In genomic region chr20:47725248-47725973, GRCh38 we compare ENCODE assay signal across 8 cellular contexts. TPM values are rescaled to one million over a fixed set of nuclear protein-coding genes. Genes with fewer than 3 reads are reported as not detected.
DNase-seq lines count a peak whose midpoint lies in the region; ATAC-seq and TF ChIP-seq lines count a peak whose summit lies in the region.

No MANE protein-coding gene starts in this region.

- H3K36me3 ChIP-seq in BJ (ENCODE audit: control insufficient read depth, insufficient read depth, low read length) (no peaks in the 10 kb centered on the region), H7 (replicated peaks; ENCODE audit: control insufficient read depth, insufficient read depth, low read length) (no peaks in the 10 kb centered on the region)

- H3K4me3 ChIP-seq in BJ (ENCODE audit: low read depth, low read length) = no peak overlapping the region
- H3K4me3 ChIP-seq in H7 (ENCODE audit: insufficient read depth, low read depth, low read length) = no peak overlapping the region

- H3K27me3 ChIP-seq in BJ (ENCODE audit: control insufficient read depth, insufficient read depth, low read length) = no peaks in the 10 kb centered on the region
- H3K27me3 ChIP-seq in H7 (ENCODE audit: control insufficient read depth, insufficient read depth, low read length) = no peaks in the 10 kb centered on the region

- peak; percentile 90 for ATAC-seq in left colon
- no peak for ATAC-seq in GM18873 (IDR thresholded peaks at IDR 0.05; ENCODE audit: low FRiP score, unreplicated experiment)

- POLR2A ChIA-PET in BJ (lab: Charles Lee) = interaction anchor here (0.5 kb wide), 1 partner anchor 12 kb away, joined by 7 read pairs; no protein-coding TSS in a partner anchor

- CTCF ChIA-PET in BJ (lab: Yijun Ruan, JAX) = interaction anchor here (0.6 to 3.9 kb wide), 26 partner anchors 7 to 1171 kb away, joined by 3 to 58 read pairs (median 5); no protein-coding TSS in a partner anchor

- intact Hi-C loops in left colon (cut with DNase I, micrococcal nuclease) = no loop called here

- peak; percentile 41 for DNase-seq in BJ (ENCODE audit: low read depth)
- peak; percentile 91 for DNase-seq in H7
- peak; percentile 84 for DNase-seq in NCI-H345 (lab: John Stamatoyannopoulos, UW)
- DNase-seq in activated CD4-positive, alpha-beta T cell treated with anti-CD3 and anti-CD28 coated beads for 1 hour = peak; percentile 64
- DNase-seq in cerebellum (ENCODE audit: low spot score) = peak; percentile 16
- DNase-seq in left colon = peak; percentile 75 to 77
- DNase-seq in stimulated activated CD4-positive, alpha-beta T cell treated with anti-CD3 and anti-CD28 coated beads, Interleukin-4, amount 100 ng/mL, for 4 hours = peak; percentile 60 to 70

- TF ChIP-seq CTCF in BJ (IDR thresholded peaks at IDR 0.05; ENCODE audit: insufficient read depth, low read depth, low read length) = peak; percentile 91

RNA-seq across cellular contexts. Expression of gene SULF2, which starts 59.9 kb away (rescaled TPM):
- polyA plus RNA-seq in BJ (2011; rRNA removed) = 10.7 and 13.2 TPM in 2 replicates
- 22.5 and 27.0 TPM in 2 replicates for polyA minus RNA-seq in BJ (2011; rRNA and poly(A)+ RNA removed)
- total RNA-seq in H7 (2014; rRNA removed; shearing (Covaris generic)) = 23.9 and 52.0 TPM in 2 replicates
- 22.6 TPM for total RNA-seq in cerebellum
- 100 to 1,000 TPM; 124 to 177 TPM for total RNA-seq in left colon

Comparison
In these comparisons a context has a peak if more than half of its experiments do, and no peak if none do; other contexts are left out.
1. DNase-seq: peak in every context shown above with its lines; median percentile 91 in H7; 84 in NCI-H345; 76 in left colon; 65 in stimulated activated CD4-positive, alpha-beta T cell treated with anti-CD3 and anti-CD28 coated beads, Interleukin-4, amount 100 ng/mL, for 4 hours; 64 in activated CD4-positive, alpha-beta T cell treated with anti-CD3 and anti-CD28 coated beads for 1 hour; 41 in BJ; 16 in cerebellum.